ENCODE assay signal across 1 cellular context in genomic region chr2:106030287-106031268, GRCh38.
TF ChIP-seq lines count a peak whose summit lies in the region.

No MANE protein-coding gene starts in this region.

TF ChIP-seq in HepG2, 621 proteins besides CTCF, POLR2A, EP300 and RAD21 (continued from another document and continues in another):
- TF ChIP-seq ZBTB21 (CRISPR knock-in tag; IDR thresholded peaks at IDR 0.05) (peak; percentile 80), ZHX1 (CRISPR knock-in tag; IDR thresholded peaks at IDR 0.05; ENCODE audit: low read depth) (peak; percentile 88; the same call in 1 of the 2 replicates), ARID2 (CRISPR knock-in tag; IDR thresholded peaks at IDR 0.05; ENCODE audit: borderline replicate concordance) (peak; percentile 77; the same call in 1 of the 2 replicates), HNRNPH1 (optimal IDR thresholded peaks at IDR 0.05; ENCODE audit: low read depth, low read length) (no peak), ZNF501 (CRISPR knock-in tag; IDR thresholded peaks at IDR 0.05) (peak; percentile 71), SRSF4 (IDR thresholded peaks at IDR 0.05; ENCODE audit: low read depth, low read length, poor library complexity, severe bottlenecking) (no peak), LCORL (IDR thresholded peaks at IDR 0.05) (no peak), LCORL (CRISPR knock-in tag; IDR thresholded peaks at IDR 0.05) (peak; percentile 91), TGIF2 (CRISPR knock-in tag; IDR thresholded peaks at IDR 0.05) (no peak), POGK (CRISPR knock-in tag; conservative IDR thresholded peaks at IDR 0.05) (peak; percentile 90), PCBP1 (IDR thresholded peaks at IDR 0.05; ENCODE audit: borderline replicate concordance, low read depth, low read length) (no peak), ZNF644 (CRISPR knock-in tag; IDR thresholded peaks at IDR 0.05; ENCODE audit: low read depth) (peak; percentile 99), JUND (CRISPR knock-in tag; IDR thresholded peaks at IDR 0.05) (peak; percentile 83), RAD51 (IDR thresholded peaks at IDR 0.05; ENCODE audit: borderline replicate concordance) (no peak), CBX5 (CRISPR knock-in tag; IDR thresholded peaks at IDR 0.05; ENCODE audit: borderline replicate concordance) (peak; percentile 96), ZBTB20 (CRISPR knock-in tag; IDR thresholded peaks at IDR 0.05; ENCODE audit: borderline replicate concordance, low read depth) (peak; percentile 53; the same call in 1 of the 2 replicates), KDM3A (CRISPR knock-in tag; IDR thresholded peaks at IDR 0.05; ENCODE audit: low read depth) (peak; percentile 91; the same call in 1 of the 2 replicates), AHDC1 (CRISPR knock-in tag; IDR thresholded peaks at IDR 0.05; ENCODE audit: borderline replicate concordance) (peak; percentile 97), ZNF607 (CRISPR knock-in tag; IDR thresholded peaks at IDR 0.05; ENCODE audit: borderline replicate concordance) (peak; percentile 70; the same call in 1 of the 2 replicates), ZC3H4 (CRISPR knock-in tag; IDR thresholded peaks at IDR 0.05; ENCODE audit: borderline replicate concordance) (no peak), ELF1 (CRISPR knock-in tag; IDR thresholded peaks at IDR 0.05) (0 out of 2 replicates have a peak, but pooled peaks have one; percentile 22), PITX1 (CRISPR knock-in tag; IDR thresholded peaks at IDR 0.05) (peak; percentile 85; the same call in 1 of the 2 replicates), EED (CRISPR knock-in tag; IDR thresholded peaks at IDR 0.05) (0 out of 2 replicates have a peak, but pooled peaks have one; percentile 66), ZNF335 (CRISPR knock-in tag; IDR thresholded peaks at IDR 0.05) (0 out of 2 replicates have a peak, but pooled peaks have one; percentile 59), NR2F6 (IDR thresholded peaks at IDR 0.05) (peak; percentile 55; the same call in 1 of the 2 replicates), NR2F6 (CRISPR knock-in tag; IDR thresholded peaks at IDR 0.05) (peak; percentile 77; the same call in 1 of the 2 replicates)
- TF ChIP-seq, protein P1, sequence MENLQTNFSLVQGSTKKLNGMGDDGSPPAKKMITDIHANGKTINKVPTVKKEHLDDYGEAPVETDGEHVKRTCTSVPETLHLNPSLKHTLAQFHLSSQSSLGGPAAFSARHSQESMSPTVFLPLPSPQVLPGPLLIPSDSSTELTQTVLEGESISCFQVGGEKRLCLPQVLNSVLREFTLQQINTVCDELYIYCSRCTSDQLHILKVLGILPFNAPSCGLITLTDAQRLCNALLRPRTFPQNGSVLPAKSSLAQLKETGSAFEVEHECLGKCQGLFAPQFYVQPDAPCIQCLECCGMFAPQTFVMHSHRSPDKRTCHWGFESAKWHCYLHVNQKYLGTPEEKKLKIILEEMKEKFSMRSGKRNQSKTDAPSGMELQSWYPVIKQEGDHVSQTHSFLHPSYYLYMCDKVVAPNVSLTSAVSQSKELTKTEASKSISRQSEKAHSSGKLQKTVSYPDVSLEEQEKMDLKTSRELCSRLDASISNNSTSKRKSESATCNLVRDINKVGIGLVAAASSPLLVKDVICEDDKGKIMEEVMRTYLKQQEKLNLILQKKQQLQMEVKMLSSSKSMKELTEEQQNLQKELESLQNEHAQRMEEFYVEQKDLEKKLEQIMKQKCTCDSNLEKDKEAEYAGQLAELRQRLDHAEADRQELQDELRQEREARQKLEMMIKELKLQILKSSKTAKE (CRISPR knock-in tag; IDR thresholded peaks at IDR 0.05; ENCODE audit: borderline replicate concordance), result 0 out of 2 replicates have a peak, but pooled peaks have one; percentile 59
- TF ChIP-seq, protein P2, sequence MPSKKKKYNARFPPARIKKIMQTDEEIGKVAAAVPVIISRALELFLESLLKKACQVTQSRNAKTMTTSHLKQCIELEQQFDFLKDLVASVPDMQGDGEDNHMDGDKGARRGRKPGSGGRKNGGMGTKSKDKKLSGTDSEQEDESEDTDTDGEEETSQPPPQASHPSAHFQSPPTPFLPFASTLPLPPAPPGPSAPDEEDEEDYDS (CRISPR knock-in tag; IDR thresholded peaks at IDR 0.05), result 0 out of 2 replicates have a peak, but pooled peaks have one; percentile 26
- TF ChIP-seq, protein P3, sequence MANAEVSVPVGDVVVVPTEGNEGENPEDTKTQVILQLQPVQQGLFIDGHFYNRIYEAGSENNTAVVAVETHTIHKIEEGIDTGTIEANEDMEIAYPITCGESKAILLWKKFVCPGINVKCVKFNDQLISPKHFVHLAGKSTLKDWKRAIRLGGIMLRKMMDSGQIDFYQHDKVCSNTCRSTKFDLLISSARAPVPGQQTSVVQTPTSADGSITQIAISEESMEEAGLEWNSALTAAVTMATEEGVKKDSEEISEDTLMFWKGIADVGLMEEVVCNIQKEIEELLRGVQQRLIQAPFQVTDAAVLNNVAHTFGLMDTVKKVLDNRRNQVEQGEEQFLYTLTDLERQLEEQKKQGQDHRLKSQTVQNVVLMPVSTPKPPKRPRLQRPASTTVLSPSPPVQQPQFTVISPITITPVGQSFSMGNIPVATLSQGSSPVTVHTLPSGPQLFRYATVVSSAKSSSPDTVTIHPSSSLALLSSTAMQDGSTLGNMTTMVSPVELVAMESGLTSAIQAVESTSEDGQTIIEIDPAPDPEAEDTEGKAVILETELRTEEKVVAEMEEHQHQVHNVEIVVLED (CRISPR knock-in tag; IDR thresholded peaks at IDR 0.05; ENCODE audit: borderline replicate concordance), result peak; percentile 29; the same call in 1 of the 2 replicates
- TF ChIP-seq, protein P4, sequence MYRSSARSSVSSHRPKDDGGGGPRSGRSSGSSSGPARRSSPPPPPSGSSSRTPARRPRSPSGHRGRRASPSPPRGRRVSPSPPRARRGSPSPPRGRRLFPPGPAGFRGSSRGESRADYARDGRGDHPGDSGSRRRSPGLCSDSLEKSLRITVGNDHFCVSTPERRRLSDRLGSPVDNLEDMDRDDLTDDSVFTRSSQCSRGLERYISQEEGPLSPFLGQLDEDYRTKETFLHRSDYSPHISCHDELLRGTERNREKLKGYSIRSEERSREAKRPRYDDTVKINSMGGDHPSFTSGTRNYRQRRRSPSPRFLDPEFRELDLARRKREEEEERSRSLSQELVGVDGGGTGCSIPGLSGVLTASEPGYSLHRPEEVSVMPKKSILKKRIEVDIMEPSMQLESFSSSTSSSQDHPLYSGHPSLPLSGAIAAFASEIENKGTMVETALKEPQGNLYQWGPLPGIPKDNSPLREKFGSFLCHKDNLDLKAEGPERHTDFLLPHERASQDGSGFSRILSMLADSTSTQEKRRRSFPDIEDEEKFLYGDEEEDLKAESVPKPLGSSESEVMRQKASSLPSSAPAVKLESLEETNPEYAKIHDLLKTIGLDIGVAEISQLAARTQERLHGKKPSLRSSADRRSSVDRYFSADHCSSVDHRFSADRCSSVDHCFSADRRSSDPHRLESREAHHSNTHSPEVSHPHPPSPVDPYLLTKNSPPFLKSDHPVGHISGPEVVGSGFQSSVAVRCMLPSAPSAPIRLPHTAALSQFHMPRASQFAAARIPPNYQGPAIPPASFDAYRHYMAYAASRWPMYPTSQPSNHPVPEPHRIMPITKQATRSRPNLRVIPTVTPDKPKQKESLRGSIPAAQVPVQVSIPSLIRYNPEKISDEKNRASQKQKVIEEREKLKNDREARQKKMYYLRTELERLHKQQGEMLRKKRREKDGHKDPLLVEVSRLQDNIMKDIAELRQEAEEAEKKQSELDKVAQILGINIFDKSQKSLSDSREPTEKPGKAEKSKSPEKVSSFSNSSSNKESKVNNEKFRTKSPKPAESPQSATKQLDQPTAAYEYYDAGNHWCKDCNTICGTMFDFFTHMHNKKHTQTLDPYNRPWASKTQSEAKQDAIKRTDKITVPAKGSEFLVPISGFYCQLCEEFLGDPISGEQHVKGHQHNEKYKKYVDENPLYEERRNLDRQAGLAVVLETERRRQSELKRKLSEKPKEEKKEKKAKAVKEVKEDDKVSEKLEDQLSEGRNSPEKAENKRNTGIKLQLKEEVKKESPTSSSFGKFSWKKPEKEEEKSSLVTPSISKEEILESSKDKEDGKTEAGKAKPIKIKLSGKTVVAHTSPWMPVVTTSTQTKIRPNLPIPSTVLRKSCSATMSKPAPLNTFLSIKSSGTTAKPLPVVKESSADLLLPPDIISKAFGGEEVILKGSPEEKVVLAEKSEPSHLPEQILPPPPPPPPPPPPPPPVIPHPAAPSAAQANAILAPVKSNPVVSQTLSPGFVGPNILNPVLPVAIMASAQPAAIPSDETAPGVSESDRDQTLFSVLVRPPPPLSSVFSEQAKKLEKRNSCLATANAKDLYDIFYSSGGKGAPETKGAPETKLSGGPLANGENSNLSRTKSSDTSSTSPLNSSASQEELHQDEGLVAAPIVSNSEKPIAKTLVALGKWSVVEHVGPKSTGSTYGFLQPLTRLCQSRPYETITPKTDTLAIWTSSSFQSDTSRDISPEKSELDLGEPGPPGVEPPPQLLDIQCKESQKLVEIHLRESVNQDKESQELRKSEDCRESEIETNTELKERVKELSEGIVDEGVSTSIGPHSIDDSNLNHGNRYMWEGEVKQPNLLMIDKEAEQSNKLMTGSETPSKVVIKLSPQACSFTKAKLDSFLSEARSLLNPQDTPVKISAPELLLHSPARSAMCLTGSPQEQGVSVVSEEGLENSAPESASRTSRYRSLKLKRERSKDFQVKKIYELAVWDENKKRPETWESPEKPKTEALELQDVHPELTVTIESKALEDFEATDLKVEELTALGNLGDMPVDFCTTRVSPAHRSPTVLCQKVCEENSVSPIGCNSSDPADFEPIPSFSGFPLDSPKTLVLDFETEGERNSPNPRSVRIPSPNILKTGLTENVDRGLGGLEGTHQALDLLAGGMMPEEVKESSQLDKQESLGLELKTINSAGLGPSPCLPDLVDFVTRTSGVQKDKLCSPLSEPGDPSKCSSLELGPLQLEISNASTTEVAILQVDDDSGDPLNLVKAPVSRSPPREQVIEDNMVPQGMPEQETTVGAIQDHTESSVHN (CRISPR knock-in tag; IDR thresholded peaks at IDR 0.05), result no peak
